In the genomic region with DNA sequence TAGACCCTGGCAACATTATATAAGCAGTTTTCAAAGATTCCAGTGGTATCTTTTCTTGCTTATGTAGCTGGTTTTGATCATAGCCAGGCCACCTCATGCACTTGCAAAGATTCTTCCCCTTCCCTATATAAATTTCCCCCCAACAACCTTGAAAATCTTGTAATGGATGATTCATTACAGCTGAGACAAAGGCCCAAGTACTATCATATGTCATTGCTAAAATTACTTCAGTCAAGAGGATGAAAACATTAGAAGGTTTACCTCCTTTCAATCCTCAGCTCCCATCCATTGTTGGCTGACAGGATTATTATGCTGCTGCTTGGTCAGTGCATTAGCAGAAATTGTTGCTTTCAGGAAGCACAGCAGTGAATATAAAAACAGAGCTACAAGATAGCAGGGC, we compare ENCODE assay signal across 27 cellular contexts. TPM values are rescaled to one million over a fixed set of nuclear protein-coding genes. Genes with fewer than 3 reads are reported as not detected.
DNase-seq lines count a peak whose midpoint lies in the region; ATAC-seq and TF ChIP-seq lines count a peak whose summit lies in the region.
"Had no signal": no experiment of that assay in that cellular context is flagged by ENCODE, and none has a peak within 500 bp of the region (broad histone marks: within the 10 kb centered on the region; RNA-seq: fewer than 3 reads in every experiment).

No MANE protein-coding gene starts in this region.

- H3K27ac ChIP-seq in SJCRH30 = no peak overlapping the region
- H3K27ac ChIP-seq: left lung, right lobe of liver, testis had no signal

- H3K27ac Mint-ChIP-seq in Calu3 (ENCODE audit: unreplicated experiment) = peak overlapping the region; percentile 46
- H3K27ac Mint-ChIP-seq: activated naive CD8-positive, alpha-beta T cell treated with anti-CD3 and anti-CD28 coated beads, Interleukin-2, amount 50 U/mL, for 24 hours had no signal

- H3K4me3 ChIP-seq in Loucy (ENCODE audit: low read length, poor library complexity, severe bottlenecking) (no peak overlapping the region), SJCRH30 (no peak overlapping the region)
- H3K4me3 ChIP-seq: breast epithelium, left lung, right lobe of liver, testis had no signal

- no peak overlapping the region for H3K4me2 ChIP-seq in Loucy (ENCODE audit: low read depth, low read length, poor library complexity, severe bottlenecking)

- H3K9ac ChIP-seq in Loucy (ENCODE audit: low read depth, low read length, poor library complexity, severe bottlenecking) = no peak overlapping the region

- no peaks in the 10 kb centered on the region for H4K20me1 ChIP-seq in Loucy (ENCODE audit: insufficient read depth, low read length, poor library complexity, severe bottlenecking)

- BruUV-seq in Calu3 (replicated peaks; lab: Mats Ljungman, UMichigan) = no TSS peak

- H2AFZ ChIP-seq in Loucy (ENCODE audit: low read length) = peak overlapping the region; percentile 73; the same call in 1 of the 2 replicates

- CTCF ChIA-PET in Calu3 (lab: Charles Lee) = no interaction called here

- H3K9me3 Mint-ChIP-seq in Calu3 (ENCODE audit: low read depth, unreplicated experiment) = no peaks in the 10 kb centered on the region
- H3K9me3 Mint-ChIP-seq: activated naive CD8-positive, alpha-beta T cell treated with anti-CD3 and anti-CD28 coated beads, Interleukin-2, amount 50 U/mL, for 24 hours had no signal

- H3F3A ChIP-seq in Loucy (ENCODE audit: low read depth) = no peaks in the 10 kb centered on the region

- no peaks in the 10 kb centered on the region for H3K79me2 ChIP-seq in Loucy (ENCODE audit: insufficient read depth, low read length)

- no peak for TF ChIP-seq CTCF in Calu3 (IDR thresholded peaks at IDR 0.05; ENCODE audit: unreplicated experiment)
- no peak for TF ChIP-seq CTCF in Loucy (conservative IDR thresholded peaks at IDR 0.05; ENCODE audit: low read length)

- H3K4me1 Mint-ChIP-seq in Calu3 (ENCODE audit: low read depth, unreplicated experiment) = peaks cover 38% of the 10 kb centered on the region
- H3K4me1 Mint-ChIP-seq: activated naive CD8-positive, alpha-beta T cell treated with anti-CD3 and anti-CD28 coated beads, Interleukin-2, amount 50 U/mL, for 24 hours had no signal

- no peaks in the 10 kb centered on the region for H3K27me3 Mint-ChIP-seq in Calu3 (ENCODE audit: unreplicated experiment)

- no peak overlapping the region for H3K4me3 Mint-ChIP-seq in Calu3 (ENCODE audit: low read depth, unreplicated experiment)
- H3K4me3 Mint-ChIP-seq: activated naive CD8-positive, alpha-beta T cell treated with anti-CD3 and anti-CD28 coated beads, Interleukin-2, amount 50 U/mL, for 24 hours had no signal

- H3K4me1 ChIP-seq in Loucy (ENCODE audit: insufficient read depth, low read length, poor library complexity, severe bottlenecking) (peaks cover 26% of the 10 kb centered on the region), SJCRH30 (peaks cover 12% of the 10 kb centered on the region)
- H3K4me1 ChIP-seq: breast epithelium, Caco-2, left lung, right lobe of liver, testis had no signal

- H3K27me3 ChIP-seq in Loucy (ENCODE audit: insufficient read depth, low read length, poor library complexity, severe bottlenecking) = no peaks in the 10 kb centered on the region
- no peaks in the 10 kb centered on the region for H3K27me3 ChIP-seq in SJCRH30
- H3K27me3 ChIP-seq: breast epithelium, left lung, right lobe of liver, testis had no signal

- H3K36me3 Mint-ChIP-seq in Calu3 (ENCODE audit: insufficient read depth, unreplicated experiment) = no peaks in the 10 kb centered on the region

- ATAC-seq in left colon = peak; percentile 27
- no peak for ATAC-seq in HG03025 (IDR thresholded peaks at IDR 0.05; ENCODE audit: low FRiP score, unreplicated experiment)
- no peak for ATAC-seq in HG02840 (IDR thresholded peaks at IDR 0.05; ENCODE audit: low FRiP score, unreplicated experiment)
- ATAC-seq: activated CD4-positive, CD25-positive, alpha-beta regulatory T cell treated with anti-CD3 and anti-CD28 coated beads, Interleukin-2, amount 50 U/mL, for 24 hours; activated naive CD8-positive, alpha-beta T cell treated with anti-CD3 and anti-CD28 coated beads, Interleukin-2, amount 50 U/mL, for 24 hours; left lung; right lobe of liver had no signal

- H3K9me2 ChIP-seq in Loucy (replicated peaks; ENCODE audit: low read depth, low read length) = no peaks in the 10 kb centered on the region

- H3K36me3 ChIP-seq in Loucy (ENCODE audit: insufficient read depth, low read length) = no peaks in the 10 kb centered on the region
- H3K36me3 ChIP-seq in SJCRH30 = no peaks in the 10 kb centered on the region
- H3K36me3 ChIP-seq: breast epithelium, left lung, right lobe of liver had no signal

- intact Hi-C loops in Calu3 (cut with micrococcal nuclease; ENCODE audit: unreplicated experiment) (no loop called here), left colon (cut with DNase I, micrococcal nuclease) (no loop called here)

- DNase-seq in Calu3 (no peak), SK-N-DZ (ENCODE audit: low spot score) (peak; percentile 24), left colon (no peak), SJCRH30 (no peak), anterior cingulate cortex (lab: John Stamatoyannopoulos, UW) (no peak)
- DNase-seq: activated gamma-delta T cell; activated naive CD8-positive, alpha-beta T cell treated with anti-CD3 and anti-CD28 coated beads, Interleukin-2, amount 50 U/mL, for 24 hours; C1 segment of cervical spinal cord; Caco-2; effector CD8-positive, alpha-beta T cell; erythroblast; foreskin fibroblast; left lung; NCI-H146; right lobe of liver; SHP77; stimulated activated CD4-positive, alpha-beta T cell treated with anti-CD3 and anti-CD28 coated beads, Interleukin-12 subunit alpha, Interleukin-12 subunit beta, amount 100 ng/mL, for 4 hours; stimulated activated CD4-positive, alpha-beta T cell treated with anti-CD3 and anti-CD28 coated beads, Interleukin-4, amount 100 ng/mL, for 24 hours; stimulated activated naive CD4-positive, alpha-beta T cell; T-helper 1 cell; testis had no signal

- H3K9me3 ChIP-seq in Loucy (ENCODE audit: insufficient read depth, low read depth, low read length) (no peaks in the 10 kb centered on the region), SJCRH30 (replicated peaks) (no peaks in the 10 kb centered on the region; the same call in 1 of the 2 replicates)
- H3K9me3 ChIP-seq: breast epithelium, Caco-2, left lung, right lobe of liver, testis had no signal

RNA-seq across cellular contexts. Expression of gene ARHGEF38, which starts 7.9 kb away (rescaled TPM):
- total RNA-seq in Calu3 (2022) (16.6 and 22.8 TPM in 2 replicates), left colon (10 to 100 TPM; 11.6 to 23.7 TPM)
- not detected in 2 replicates for polyA plus RNA-seq in SK-N-DZ (2014; cell fraction: cytosol; rRNA removed)
- polyA plus RNA-seq in SK-N-DZ (2014; cell fraction: nucleus; rRNA removed) = not detected in 2 replicates
- total RNA-seq in SJCRH30 (2014; rRNA removed; shearing (Covaris generic)) = not detected in 2 replicates
- total RNA-seq: posterior vena cava had no signal

Comparison
In these comparisons a context has a peak if more than half of its experiments do, and no peak if none do; other contexts are left out.
1. RNA of gene ARHGEF38, which starts 7.9 kb away (total RNA-seq): 11.6 to 23.7 TPM in left colon and 16.6 to 22.8 TPM in Calu3; not detected in SJCRH30; every median in the first group is over 10 times any median in the second.